24 cellular contexts compared by ENCODE assay signal in genomic region chr4:18291313-18291712, GRCh38.
"Had no signal": no experiment of that assay in that cellular context is flagged by ENCODE, and none has a peak within 500 bp of the region (broad histone marks: within the 10 kb centered on the region; RNA-seq: fewer than 3 reads in every experiment).

No MANE protein-coding gene starts in this region.

- H3K4me3 ChIP-seq: right atrium auricular region, thoracic aorta had no signal

- H3K36me3 ChIP-seq: brain microvascular endothelial cell, right atrium auricular region, thoracic aorta, WERI-Rb-1 had no signal

- H3K27ac ChIP-seq: brain microvascular endothelial cell, right atrium auricular region, thoracic aorta, WERI-Rb-1 had no signal

- DNase-seq: activated CD4-positive, alpha-beta memory T cell treated with anti-CD3 and anti-CD28 coated beads for 36 hours; activated CD4-positive, alpha-beta T cell treated with anti-CD3 and anti-CD28 coated beads, Interleukin-2, amount 10 ng/mL, durations not matched to agents 24 days and 14 days; activated CD4-positive, CD25-positive, alpha-beta regulatory T cell treated with anti-CD3 and anti-CD28 coated beads, Interleukin-2, amount 50 U/mL, for 72 hours; activated CD8-positive, alpha-beta memory T cell treated with anti-CD3 and anti-CD28 coated beads, Interleukin-2, amount 50 U/mL, for 48 hours; activated gamma-delta T cell; activated naive CD4-positive, alpha-beta T cell treated with anti-CD3 and anti-CD28 coated beads, Interleukin-2, amount 10 ng/mL, durations not matched to agents 7 days and 5 days; activated T-cell treated with anti-CD3 and anti-CD28 coated beads, Interleukin-2, amount 50 U/mL, for 24 hours; amniotic stem cell; brain microvascular endothelial cell; cortex of kidney; effector memory CD8-positive, alpha-beta T cell; foreskin fibroblast; head of caudate nucleus; hippocampal formation; mammary epithelial cell; naive B cell; stimulated activated CD4-positive, alpha-beta T cell treated with anti-CD3 and anti-CD28 coated beads, Interleukin-2, amount 100 ng/mL, for 48 hours; stimulated activated naive CD8-positive, alpha-beta T cell treated with anti-CD3 and anti-CD28 coated beads, Interleukin-15, Interleukin-2, amounts not matched to agents 100 U/mL and 50 U/mL, for 24 hours; WERI-Rb-1 had no signal

- FAIRE-seq: astrocyte, urothelium cell line had no signal

- ATAC-seq: effector memory CD8-positive, alpha-beta T cell; esophagus mucosa; stimulated activated naive CD8-positive, alpha-beta T cell treated with anti-CD3 and anti-CD28 coated beads, Interleukin-15, Interleukin-2, amounts not matched to agents 100 U/mL and 50 U/mL, for 24 hours had no signal

- H3K4me1 ChIP-seq: right atrium auricular region had no signal

- H3K27me3 ChIP-seq: brain microvascular endothelial cell, right atrium auricular region had no signal

- H3K9me3 ChIP-seq: right atrium auricular region, thoracic aorta had no signal
